In the genomic region with DNA sequence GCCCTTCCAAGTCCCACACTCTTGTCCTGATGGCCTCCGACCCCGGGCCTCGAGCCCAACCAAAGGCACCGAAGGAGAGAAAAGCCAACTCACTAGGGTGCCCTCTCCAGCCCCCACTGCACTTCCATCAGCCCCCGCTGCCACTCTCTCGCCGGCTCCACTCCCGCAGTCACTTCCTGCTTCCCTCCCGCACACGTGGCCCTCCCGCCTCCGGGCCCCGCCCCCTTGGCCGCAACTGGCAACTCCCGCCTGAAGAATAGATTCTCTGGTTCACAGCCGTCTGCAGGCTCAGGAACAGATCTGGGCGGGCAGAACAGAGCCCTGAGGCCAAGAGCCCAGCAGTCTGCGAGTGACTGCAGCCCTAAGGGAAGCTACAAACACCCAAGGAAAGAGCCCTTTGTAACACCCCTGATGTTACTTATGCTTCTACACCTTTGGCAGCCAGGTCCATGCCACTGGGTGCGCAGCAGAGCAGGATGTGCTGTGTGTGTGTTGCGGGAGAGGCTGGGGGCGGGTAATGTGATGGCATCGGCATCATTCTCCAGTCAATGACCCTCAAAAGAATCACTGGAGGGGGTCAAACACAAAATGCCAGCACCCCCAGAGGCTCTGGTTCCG, we compare ENCODE assay signal across 1 cellular context.
A peak's percentile ranks its signal among the peaks of the same experiment; 100 is the strongest.
TF ChIP-seq lines count a peak whose summit lies in the region.

A gene with protein sequence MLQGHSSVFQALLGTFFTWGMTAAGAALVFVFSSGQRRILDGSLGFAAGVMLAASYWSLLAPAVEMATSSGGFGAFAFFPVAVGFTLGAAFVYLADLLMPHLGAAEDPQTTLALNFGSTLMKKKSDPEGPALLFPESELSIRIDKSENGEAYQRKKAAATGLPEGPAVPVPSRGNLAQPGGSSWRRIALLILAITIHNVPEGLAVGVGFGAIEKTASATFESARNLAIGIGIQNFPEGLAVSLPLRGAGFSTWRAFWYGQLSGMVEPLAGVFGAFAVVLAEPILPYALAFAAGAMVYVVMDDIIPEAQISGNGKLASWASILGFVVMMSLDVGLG (minus strand): TSS at position 171 of the 618 bp plus-strand sequence. CDS start 3,924 bp downstream, outside the sequence.

TF ChIP-seq in SK-N-SH, 30 proteins besides CTCF, POLR2A, EP300 and RAD21 (continued from another document):
- TF ChIP-seq, protein P1, sequence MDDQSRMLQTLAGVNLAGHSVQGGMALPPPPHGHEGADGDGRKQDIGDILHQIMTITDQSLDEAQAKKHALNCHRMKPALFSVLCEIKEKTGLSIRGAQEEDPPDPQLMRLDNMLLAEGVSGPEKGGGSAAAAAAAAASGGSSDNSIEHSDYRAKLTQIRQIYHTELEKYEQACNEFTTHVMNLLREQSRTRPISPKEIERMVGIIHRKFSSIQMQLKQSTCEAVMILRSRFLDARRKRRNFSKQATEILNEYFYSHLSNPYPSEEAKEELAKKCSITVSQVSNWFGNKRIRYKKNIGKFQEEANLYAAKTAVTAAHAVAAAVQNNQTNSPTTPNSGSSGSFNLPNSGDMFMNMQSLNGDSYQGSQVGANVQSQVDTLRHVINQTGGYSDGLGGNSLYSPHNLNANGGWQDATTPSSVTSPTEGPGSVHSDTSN (IDR thresholded peaks at IDR 0.05): peak; percentile 70
- TF ChIP-seq NFIC (IDR thresholded peaks at IDR 0.05; ENCODE audit: borderline replicate concordance): peak; percentile 67; the same call in 1 of the 2 replicates
- TF ChIP-seq POLR2AphosphoS5 (IDR thresholded peaks at IDR 0.05; ENCODE audit: low read depth, low read length): peak; percentile 95
- TF ChIP-seq, protein P2, sequence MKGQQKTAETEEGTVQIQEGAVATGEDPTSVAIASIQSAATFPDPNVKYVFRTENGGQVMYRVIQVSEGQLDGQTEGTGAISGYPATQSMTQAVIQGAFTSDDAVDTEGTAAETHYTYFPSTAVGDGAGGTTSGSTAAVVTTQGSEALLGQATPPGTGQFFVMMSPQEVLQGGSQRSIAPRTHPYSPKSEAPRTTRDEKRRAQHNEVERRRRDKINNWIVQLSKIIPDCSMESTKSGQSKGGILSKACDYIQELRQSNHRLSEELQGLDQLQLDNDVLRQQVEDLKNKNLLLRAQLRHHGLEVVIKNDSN (IDR thresholded peaks at IDR 0.05; ENCODE audit: borderline replicate concordance, low read depth): peak; percentile 93
